ENCODE assay signal across 11 cellular contexts in genomic region chr16:89344846-89345577, GRCh38.
A peak's percentile ranks its signal among the peaks of the same experiment; 100 is the strongest.
DNase-seq lines count a peak whose midpoint lies in the region; ATAC-seq lines count a peak whose summit lies in the region.
"Had no signal": no experiment of that assay in that cellular context is flagged by ENCODE, and none has a peak within 500 bp of the region (broad histone marks: within the 10 kb centered on the region; RNA-seq: fewer than 3 reads in every experiment).

No MANE protein-coding gene starts in this region.

- H3K27ac Mint-ChIP-seq in activated T-helper 2 cell treated with anti-CD3 and anti-CD28 coated beads, Interferon-gamma antibody, Interleukin-2, Interleukin-4, amounts not matched to agents 10 μg/mL and 5 μg/mL and 100 μg/mL, durations not matched to agents 14 hours and 24 hours and 36 hours = peak overlapping the region; percentile 65

- no peak overlapping the region for H3K9ac ChIP-seq in iPS-18a (ENCODE audit: low read length)
- H3K9ac ChIP-seq in skeletal muscle tissue (ENCODE audit: low read depth in 1 of 3, low read length in 3 of 3) = no peak overlapping the region

- H3K4me3 ChIP-seq in iPS-18a (ENCODE audit: low read length) (no peak overlapping the region), skeletal muscle tissue (ENCODE audit: low read length in 3 of 3) (peak overlapping the region in 1 of 3 donors; percentile 22)
- H3K4me3 ChIP-seq: SJSA1 had no signal

- H3K27me3 ChIP-seq in iPS-18a (ENCODE audit: control insufficient read depth, insufficient read depth, low read length) = no peaks in the 10 kb centered on the region
- H3K27me3 ChIP-seq in skeletal muscle tissue (ENCODE audit: control insufficient read depth in 3 of 3, insufficient read depth in 3 of 3, low read length in 3 of 3) = no peaks in the 10 kb centered on the region
- H3K27me3 ChIP-seq: SJSA1 had no signal

- DNase-seq in DMS 273 (lab: John Stamatoyannopoulos, UW; ENCODE audit: unreplicated experiment) (peak; percentile 65), DMS 273 treated with DMSO at 0.1 percent for 48 hours (lab: John Stamatoyannopoulos, UW) (no peak), SW 1271 (lab: John Stamatoyannopoulos, UW) (no peak), KG1 (lab: John Stamatoyannopoulos, UW) (no peak)
- DNase-seq in activated T-helper 2 cell treated with anti-CD3 and anti-CD28 coated beads, Interferon-gamma antibody, Interleukin-2, Interleukin-4, amounts not matched to agents 10 μg/mL and 5 μg/mL and 100 μg/mL, durations not matched to agents 14 hours and 24 hours and 36 hours (ENCODE audit: low spot score) = no peak
- DNase-seq: 8988T, GDM1 had no signal

- H3K4me3 Mint-ChIP-seq in activated T-helper 2 cell treated with anti-CD3 and anti-CD28 coated beads, Interferon-gamma antibody, Interleukin-2, Interleukin-4, amounts not matched to agents 10 μg/mL and 5 μg/mL and 100 μg/mL, durations not matched to agents 14 hours and 24 hours and 36 hours (ENCODE audit: low read depth) = no peak overlapping the region

- H3K36me3 Mint-ChIP-seq in activated T-helper 2 cell treated with anti-CD3 and anti-CD28 coated beads, Interferon-gamma antibody, Interleukin-2, Interleukin-4, amounts not matched to agents 10 μg/mL and 5 μg/mL and 100 μg/mL, durations not matched to agents 14 hours and 24 hours and 36 hours (ENCODE audit: low read depth) = peaks cover 17% of the 10 kb centered on the region

- ATAC-seq in GM21515 (IDR thresholded peaks at IDR 0.05; ENCODE audit: unreplicated experiment) = no peak

- no peaks in the 10 kb centered on the region for H3K27me3 Mint-ChIP-seq in activated T-helper 2 cell treated with anti-CD3 and anti-CD28 coated beads, Interferon-gamma antibody, Interleukin-2, Interleukin-4, amounts not matched to agents 10 μg/mL and 5 μg/mL and 100 μg/mL, durations not matched to agents 14 hours and 24 hours and 36 hours (ENCODE audit: low read depth)

- peaks cover 48% of the 10 kb centered on the region for H3K4me1 Mint-ChIP-seq in activated T-helper 2 cell treated with anti-CD3 and anti-CD28 coated beads, Interferon-gamma antibody, Interleukin-2, Interleukin-4, amounts not matched to agents 10 μg/mL and 5 μg/mL and 100 μg/mL, durations not matched to agents 14 hours and 24 hours and 36 hours (ENCODE audit: low read depth)

- H3K27ac ChIP-seq in iPS-18a (ENCODE audit: low read length) (peak overlapping the region; percentile 32), skeletal muscle tissue (ENCODE audit: low read depth, low read length) (peak overlapping the region; percentile 10)
- H3K27ac ChIP-seq: SJSA1 had no signal

- peaks cover 16% of the 10 kb centered on the region for H3K4me1 ChIP-seq in iPS-18a (ENCODE audit: control insufficient read depth, low read depth, low read length)
- peaks cover 25 to 49% (median 43%) of the 10 kb centered on the region in 3 donors for H3K4me1 ChIP-seq in skeletal muscle tissue (ENCODE audit: control insufficient read depth in 3 of 3, insufficient read depth in 3 of 3, low read length in 3 of 3)

- intact Hi-C loops in activated T-helper 2 cell treated with anti-CD3 and anti-CD28 coated beads, Interferon-gamma antibody, Interleukin-2, Interleukin-4, amounts not matched to agents 10 μg/mL and 5 μg/mL and 100 μg/mL, durations not matched to agents 14 hours and 24 hours and 36 hours (cut with micrococcal nuclease) = no loop called here

- no peaks in the 10 kb centered on the region for H3K36me3 ChIP-seq in iPS-18a (ENCODE audit: control insufficient read depth, low read depth, low read length)
- no peaks in the 10 kb centered on the region for H3K36me3 ChIP-seq in skeletal muscle tissue (ENCODE audit: control insufficient read depth in 3 of 3, insufficient read depth in 3 of 3, low read length in 3 of 3)

- H3K9me3 ChIP-seq in iPS-18a (ENCODE audit: control insufficient read depth, low read depth, low read length) = no peaks in the 10 kb centered on the region
- H3K9me3 ChIP-seq in skeletal muscle tissue (ENCODE audit: control insufficient read depth in 3 of 3, low read length in 3 of 3) = no peaks in the 10 kb centered on the region
- H3K9me3 ChIP-seq: SJSA1 had no signal

- H3K9me3 Mint-ChIP-seq in activated T-helper 2 cell treated with anti-CD3 and anti-CD28 coated beads, Interferon-gamma antibody, Interleukin-2, Interleukin-4, amounts not matched to agents 10 μg/mL and 5 μg/mL and 100 μg/mL, durations not matched to agents 14 hours and 24 hours and 36 hours = no peaks in the 10 kb centered on the region
